In the genomic region with DNA sequence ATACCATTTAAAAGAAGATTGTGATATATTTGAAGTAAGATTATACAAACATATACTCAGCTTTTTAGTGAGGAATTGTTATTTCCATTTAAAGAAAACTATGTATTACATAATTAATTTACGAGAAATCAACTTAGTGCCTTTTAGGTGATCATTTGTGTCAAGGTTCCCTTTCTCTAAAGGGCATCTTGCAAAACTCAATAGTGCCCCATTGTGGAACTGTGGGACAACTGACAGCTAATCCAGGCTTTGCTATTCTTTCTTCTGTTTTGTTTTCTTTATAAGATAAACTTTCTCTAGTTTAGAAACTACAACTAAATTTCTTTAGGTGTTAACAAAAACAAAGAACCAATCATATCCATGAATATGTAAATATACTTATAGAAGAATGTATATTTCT, we compare ENCODE assay signal across 9 cellular contexts. TPM values are rescaled to one million over a fixed set of nuclear protein-coding genes. Genes with fewer than 3 reads are reported as not detected.
DNase-seq lines count a peak whose midpoint lies in the region; ATAC-seq, FAIRE-seq and TF ChIP-seq lines count a peak whose summit lies in the region.
"Had no signal": no experiment of that assay in that cellular context is flagged by ENCODE, and none has a peak within 500 bp of the region (broad histone marks: within the 10 kb centered on the region; RNA-seq: fewer than 3 reads in every experiment).

No MANE protein-coding gene starts in this region.

- H3K4me2 ChIP-seq in KMS-11 (no peak overlapping the region), K562 (ENCODE audit: insufficient read depth, low read length) (no peak overlapping the region)

- no peaks in the 10 kb centered on the region for H3K9me1 ChIP-seq in K562 (ENCODE audit: control insufficient read depth, insufficient read depth, low read length)

- H3K9me3 ChIP-seq in K562 (replicated peaks; ENCODE audit: control insufficient read depth, insufficient read depth, low read depth, low read length) (no peaks in the 10 kb centered on the region), transverse colon (no peaks in the 10 kb centered on the region)
- H3K9me3 ChIP-seq: SJSA1 had no signal

- no peaks in the 10 kb centered on the region for H3K79me2 ChIP-seq in KMS-11 (ENCODE audit: insufficient read depth, low read depth)
- no peaks in the 10 kb centered on the region for H3K79me2 ChIP-seq in K562 (ENCODE audit: control insufficient read depth, insufficient read depth, low read length)

- WGBS in K562 (ENCODE audit: insufficient coverage, low coverage, missing lambda C conversion rate) = 0% methylated on average over 1 of the region's 1 CpG
- 36 to 58% methylated on average over 1 of the region's 1 CpG for WGBS in transverse colon (ENCODE audit: low coverage in 1 of 2), 2 donors

- TF ChIP-seq POLR2A in K562 (conservative IDR thresholded peaks at IDR 0.05) (no peak), transverse colon (IDR thresholded peaks at IDR 0.05) (no peak)

- no peak overlapping the region for H3K9ac ChIP-seq in KMS-11
- no peak overlapping the region for H3K9ac ChIP-seq in K562 (ENCODE audit: insufficient read depth in 1 of 2, low read depth in 2 of 2, low read length in 2 of 2)

- no peak for TF ChIP-seq EP300 in K562 (IDR thresholded peaks at IDR 0.05; ENCODE audit: low read length)
- TF ChIP-seq EP300 in transverse colon (IDR thresholded peaks at IDR 0.05; ENCODE audit: low read depth) = no peak

- H3K4me3 ChIP-seq in KMS-11 (IDR thresholded peaks at IDR 0.05; ENCODE audit: insufficient read depth, low read depth, low read length) = no peak overlapping the region
- H3K4me3 ChIP-seq in K562 = no peak overlapping the region
- H3K4me3 ChIP-seq in transverse colon = no peak overlapping the region
- H3K4me3 ChIP-seq: SJSA1 had no signal

- CTCF ChIA-PET in K562 (lab: Yijun Ruan, JAX; ENCODE audit: low intra/inter-chr PET ratio) = no interaction called here

- in situ Hi-C loops in K562 (cut with MboI) (no loop called here), transverse colon (cut with MboI; ENCODE audit: low pct_ligation_motif_present in 1 of 4, low pct_unique_long_range_greater_than_20kb in 1 of 4, low sequenced_read_pairs in 3 of 4) (loop anchor here in 3 of 4 donors (25.0 kb wide), 2 partner anchors 160 to 335 kb away; no protein-coding TSS in a partner anchor)

- TF ChIP-seq CTCF in D721Med (IDR thresholded peaks at IDR 0.05; ENCODE audit: insufficient read depth, missing control alignments) = peak; percentile 50
- peak; percentile 50 for TF ChIP-seq CTCF in KMS-11 (conservative IDR thresholded peaks at IDR 0.05; ENCODE audit: low read depth, low read length)
- peak; percentile 10 to 47 (median 43); a peak in 5 of 6 replicates for TF ChIP-seq CTCF in K562 (IDR thresholded peaks at IDR 0.05 in 2 of 3, conservative IDR thresholded peaks at IDR 0.05 in 1 of 3; ENCODE audit: insufficient read depth in 2 of 3, low read depth in 1 of 3, low read length in 3 of 3)
- TF ChIP-seq CTCF in transverse colon (IDR thresholded peaks at IDR 0.05) = peak in 1 of 5 experiments; percentile 18

- intact Hi-C loops in K562 (cut with micrococcal nuclease) (no loop called here), transverse colon (cut with DNase I; ENCODE audit: low total_unique reads) (no loop called here)

- H2AFZ ChIP-seq in KMS-11 (ENCODE audit: low read depth) (no peak overlapping the region), K562 (ENCODE audit: low read depth, low read length) (no peak overlapping the region)

- no peaks in the 10 kb centered on the region for H3K27me3 ChIP-seq in KMS-11 (ENCODE audit: insufficient read depth, low read depth)
- peaks cover 0 to 2% of the 10 kb centered on the region in 2 experiments; a peak in 1 of 5 replicates for H3K27me3 ChIP-seq in K562 (ENCODE audit: control insufficient read depth in 2 of 2, insufficient read depth in 2 of 2, low read length in 2 of 2)
- H3K27me3 ChIP-seq in transverse colon = no peaks in the 10 kb centered on the region
- H3K27me3 ChIP-seq: SJSA1 had no signal

- H4K20me1 ChIP-seq in KMS-11 (ENCODE audit: insufficient read depth) (no peaks in the 10 kb centered on the region), K562 (replicated peaks; ENCODE audit: control insufficient read depth, insufficient read depth, low read length) (no peaks in the 10 kb centered on the region)

- DNase-seq in D721Med (ENCODE audit: insufficient read length, low spot score) = no peak
- DNase-seq in K562 (ENCODE audit: extremely low read depth in 1 of 4, low spot score in 3 of 4) = peak in 1 of 4 experiments; percentile 14
- peak; percentile 71 to 75 for DNase-seq in lung microvascular endothelial cell (ENCODE audit: low read depth in 2 of 2)
- no peak for DNase-seq in stimulated activated CD4-positive, alpha-beta T cell treated with anti-CD3 and anti-CD28 coated beads, Interleukin-4, amount 100 ng/mL, for 1 hour
- DNase-seq in GM19239 (ENCODE audit: insufficient read length, low spot score) = no peak
- DNase-seq in transverse colon = no peak

- ATAC-seq in K562 (peak; percentile 60; the same call in 1 of the 3 replicates), HG03439 (IDR thresholded peaks at IDR 0.05; ENCODE audit: unreplicated experiment) (no peak)

- peaks cover 3% of the 10 kb centered on the region for H3K4me1 ChIP-seq in KMS-11 (ENCODE audit: low read depth, poor library complexity, severe bottlenecking)
- H3K4me1 ChIP-seq in K562 (replicated peaks in 1 of 2; ENCODE audit: control insufficient read depth in 2 of 2, insufficient read depth in 2 of 2, low read length in 2 of 2) = no peaks in the 10 kb centered on the region
- H3K4me1 ChIP-seq in transverse colon = no peaks in the 10 kb centered on the region

- BruUV-seq in K562 (replicated peaks; lab: Mats Ljungman, UMichigan) = no TSS peak

- no peaks in the 10 kb centered on the region for H3K36me3 ChIP-seq in KMS-11 (ENCODE audit: insufficient read depth)
- no peaks in the 10 kb centered on the region for H3K36me3 ChIP-seq in K562 (ENCODE audit: control insufficient read depth, insufficient read depth, low read length)
- H3K36me3 ChIP-seq in transverse colon = no peaks in the 10 kb centered on the region
- H3K36me3 ChIP-seq: SJSA1 had no signal

- no peak overlapping the region for H3K27ac ChIP-seq in KMS-11
- H3K27ac ChIP-seq in K562 (ENCODE audit: extremely low read depth, low read depth, low read length) = no peak overlapping the region
- no peak overlapping the region for H3K27ac ChIP-seq in transverse colon
- H3K27ac ChIP-seq: SJSA1 had no signal

- POLR2A ChIA-PET in K562 (lab: Yijun Ruan, JAX) = no interaction called here

- FAIRE-seq in D721Med (lab: Jason Lieb, UNC) (no peak), K562 (lab: Jason Lieb, UNC) (no peak), GM19239 (lab: Jason Lieb, UNC) (no peak)

- TF ChIP-seq RAD21 in K562 (CRISPR knock-in tag; conservative IDR thresholded peaks at IDR 0.05 in 1 of 2, IDR thresholded peaks at IDR 0.05 in 1 of 2) = peak; percentile 67 to 70

TF ChIP-seq in K562, 482 proteins besides CTCF, POLR2A, EP300 and RAD21 (continues in another document):
- TF ChIP-seq BRCA1 (IDR thresholded peaks at IDR 0.05) (no peak), BRCA1 (CRISPR knock-in tag; IDR thresholded peaks at IDR 0.05) (no peak), SMC3 (conservative IDR thresholded peaks at IDR 0.05; ENCODE audit: insufficient read depth, low read depth, low read length) (peak; percentile 42; the same call in 1 of the 2 replicates), YBX1 (IDR thresholded peaks at IDR 0.05) (no peak), RBM15 (IDR thresholded peaks at IDR 0.05; ENCODE audit: insufficient read depth, low read length) (no peak)
- TF ChIP-seq, protein P1, sequence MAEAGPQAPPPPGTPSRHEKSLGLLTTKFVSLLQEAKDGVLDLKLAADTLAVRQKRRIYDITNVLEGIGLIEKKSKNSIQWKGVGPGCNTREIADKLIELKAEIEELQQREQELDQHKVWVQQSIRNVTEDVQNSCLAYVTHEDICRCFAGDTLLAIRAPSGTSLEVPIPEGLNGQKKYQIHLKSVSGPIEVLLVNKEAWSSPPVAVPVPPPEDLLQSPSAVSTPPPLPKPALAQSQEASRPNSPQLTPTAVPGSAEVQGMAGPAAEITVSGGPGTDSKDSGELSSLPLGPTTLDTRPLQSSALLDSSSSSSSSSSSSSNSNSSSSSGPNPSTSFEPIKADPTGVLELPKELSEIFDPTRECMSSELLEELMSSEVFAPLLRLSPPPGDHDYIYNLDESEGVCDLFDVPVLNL (CRISPR knock-in tag; IDR thresholded peaks at IDR 0.05; ENCODE audit: low read depth) = no peak
- TF ChIP-seq, protein P2, sequence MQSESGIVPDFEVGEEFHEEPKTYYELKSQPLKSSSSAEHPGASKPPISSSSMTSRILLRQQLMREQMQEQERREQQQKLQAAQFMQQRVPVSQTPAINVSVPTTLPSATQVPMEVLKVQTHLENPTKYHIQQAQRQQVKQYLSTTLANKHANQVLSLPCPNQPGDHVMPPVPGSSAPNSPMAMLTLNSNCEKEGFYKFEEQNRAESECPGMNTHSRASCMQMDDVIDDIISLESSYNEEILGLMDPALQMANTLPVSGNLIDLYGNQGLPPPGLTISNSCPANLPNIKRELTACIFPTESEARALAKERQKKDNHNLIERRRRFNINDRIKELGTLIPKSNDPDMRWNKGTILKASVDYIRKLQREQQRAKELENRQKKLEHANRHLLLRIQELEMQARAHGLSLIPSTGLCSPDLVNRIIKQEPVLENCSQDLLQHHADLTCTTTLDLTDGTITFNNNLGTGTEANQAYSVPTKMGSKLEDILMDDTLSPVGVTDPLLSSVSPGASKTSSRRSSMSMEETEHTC (IDR thresholded peaks at IDR 0.05) = no peak

RNA-seq across cellular contexts. Expression of a gene that starts 24.3 kb away (rescaled TPM):
- not detected in 2 replicates for total RNA-seq in K562 (2011; cell fraction: chromatin; rRNA removed; ENCODE audit: low replicate concordance)
- total RNA-seq in K562 (2011; cell fraction: nucleolus; rRNA removed) = not detected in 2 replicates
- total RNA-seq in K562 (2011; cell fraction: nucleoplasm; rRNA removed) = not detected in 2 replicates
- total RNA-seq in K562 (2014; rRNA removed) = not detected in 2 replicates
- total RNA-seq in K562 (2014; rRNA removed; fragmentation: Illumina TruSeq; extraction: Trizol) = not detected in 2 replicates
- not detected in 2 replicates for total RNA-seq in K562 (2015; rRNA removed; fragmentation: Illumina TruSeq; extraction: Trizol)
- not detected in 2 replicates for total RNA-seq in K562 (2021)
- polyA plus RNA-seq in K562 (2011; rRNA removed) = not detected in 2 replicates
- not detected in 2 replicates for polyA plus RNA-seq in K562 (2011; cell fraction: cytosol; rRNA removed)
- not detected in 2 replicates for polyA plus RNA-seq in K562 (2011; cell fraction: nucleus; rRNA removed)
- polyA plus RNA-seq in K562 (2012) = not detected in 2 replicates
- polyA plus RNA-seq in K562 (2014; fragmentation: Illumina TruSeq; extraction: Trizol) = not detected in 2 replicates
- not detected for polyA plus RNA-seq in K562 (2014; fragmentation: Nextera tagmentation; extraction: Ambion mirVana)
- polyA plus RNA-seq in K562 (2014; rRNA removed) = not detected in 2 replicates
- polyA minus RNA-seq in K562 (2011; rRNA and poly(A)+ RNA removed) = not detected in 2 replicates
- not detected in 2 replicates for polyA minus RNA-seq in K562 (2011; cell fraction: cytosol; rRNA and poly(A)+ RNA removed)
- not detected in 2 replicates for polyA minus RNA-seq in K562 (2011; cell fraction: nucleus; rRNA and poly(A)+ RNA removed)
- 0.22 TPM in 1 of 2 replicates, not detected in the other for total RNA-seq in lung microvascular endothelial cell
- total RNA-seq in transverse colon = 1 to 10 TPM in 3 of 4 donors, not detected in 1; 1.4 to 3.6 (median 2.5) TPM

Comparison
In these comparisons a context has a peak if more than half of its experiments do, and no peak if none do; other contexts are left out.
1. DNase-seq: peak in lung microvascular endothelial cell (2 of 2); none in D721Med (single experiment), stimulated activated CD4-positive, alpha-beta T cell treated with anti-CD3 and anti-CD28 coated beads, Interleukin-4, amount 100 ng/mL, for 1 hour (single experiment), GM19239 (single experiment) and transverse colon (single experiment).